Comparison of ENCODE assay signal across 1 cellular context in genomic region chr11:118328745-118329144, GRCh38.
TF ChIP-seq lines count a peak whose summit lies in the region.

No MANE protein-coding gene starts in this region.

TF ChIP-seq in K562, 482 proteins besides CTCF, POLR2A, EP300 and RAD21:
- no peak for TF ChIP-seq CREB1 (IDR thresholded peaks at IDR 0.05)
- TF ChIP-seq CREB1 (CRISPR knock-in tag; IDR thresholded peaks at IDR 0.05): no peak
- TF ChIP-seq RBBP5 (IDR thresholded peaks at IDR 0.05; ENCODE audit: borderline replicate concordance, insufficient read depth, low read length, poor library complexity, severe bottlenecking): no peak
- no peak for TF ChIP-seq TAF1 (IDR thresholded peaks at IDR 0.05; ENCODE audit: control insufficient read depth, extremely low read depth, insufficient read depth, low read length, severe bottlenecking)
- TF ChIP-seq CBX3 (IDR thresholded peaks at IDR 0.05; ENCODE audit: borderline replicate concordance in 1 of 2, low read length in 2 of 2): no peak
- no peak for TF ChIP-seq CBX1 (IDR thresholded peaks at IDR 0.05; ENCODE audit: low read depth)
- no peak for TF ChIP-seq NCOR1 (IDR thresholded peaks at IDR 0.05)
- TF ChIP-seq ZNF449 (CRISPR knock-in tag; IDR thresholded peaks at IDR 0.05): no peak
- no peak for TF ChIP-seq TCF7L2 (IDR thresholded peaks at IDR 0.05; ENCODE audit: low read depth, low read length)
- TF ChIP-seq BCOR (IDR thresholded peaks at IDR 0.05): 0 out of 2 replicates have a peak, but pooled peaks have one; percentile 25
- TF ChIP-seq ZNF146 (CRISPR knock-in tag; IDR thresholded peaks at IDR 0.05; ENCODE audit: unreplicated experiment): peak; percentile 89
- no peak for TF ChIP-seq ILK (tag; IDR thresholded peaks at IDR 0.05; ENCODE audit: borderline replicate concordance, low read depth)
- no peak for TF ChIP-seq RAD51 (IDR thresholded peaks at IDR 0.05; ENCODE audit: borderline replicate concordance, low read depth)
- no peak for TF ChIP-seq FOXK1 (CRISPR knock-in tag; IDR thresholded peaks at IDR 0.05; ENCODE audit: borderline replicate concordance)
- TF ChIP-seq ZBTB5 (IDR thresholded peaks at IDR 0.05): no peak
- no peak for TF ChIP-seq HOXB6 (CRISPR knock-in tag; IDR thresholded peaks at IDR 0.05; ENCODE audit: borderline replicate concordance)
- TF ChIP-seq CUX1 (CRISPR knock-in tag; IDR thresholded peaks at IDR 0.05): no peak
- no peak for TF ChIP-seq ZNF134 (CRISPR knock-in tag; conservative IDR thresholded peaks at IDR 0.05)
- TF ChIP-seq RBM25 (IDR thresholded peaks at IDR 0.05; ENCODE audit: low read depth, low read length, severe bottlenecking): peak; percentile 55
